In the genomic region with DNA sequence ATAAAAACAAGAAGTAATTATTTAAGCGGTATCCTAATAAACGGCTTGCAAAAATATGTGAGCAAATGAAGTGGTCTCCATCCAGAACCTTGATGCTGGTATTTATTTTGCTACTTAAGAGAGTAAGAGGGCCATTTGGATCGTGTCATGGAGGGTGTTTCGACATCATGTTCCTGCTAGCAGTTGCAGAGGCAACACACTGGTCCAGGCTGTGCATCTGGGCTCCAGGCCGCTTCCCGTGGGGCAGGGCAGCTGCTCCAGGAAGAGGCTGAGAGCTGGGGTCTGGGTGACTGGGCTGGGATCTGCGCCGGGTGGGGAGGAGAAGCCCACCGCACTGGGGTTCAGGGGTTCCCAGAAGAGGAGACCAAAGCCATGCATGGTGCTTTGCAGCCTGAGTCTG, we compare ENCODE assay signal across 1 cellular context. TPM values are rescaled to one million over a fixed set of nuclear protein-coding genes. Genes with fewer than 3 reads are reported as not detected.
"Had no signal": no experiment of that assay in that cellular context is flagged by ENCODE, and none has a peak within 500 bp of the region (broad histone marks: within the 10 kb centered on the region; RNA-seq: fewer than 3 reads in every experiment).

No MANE protein-coding gene starts in this region.

RNA-seq across cellular contexts. Expression of gene ICOSLG, which starts 46.3 kb away (rescaled TPM):
- polyA plus RNA-seq: cardiac muscle cell had no signal
